Comparison of ENCODE assay signal across 13 cellular contexts in the genomic region with DNA sequence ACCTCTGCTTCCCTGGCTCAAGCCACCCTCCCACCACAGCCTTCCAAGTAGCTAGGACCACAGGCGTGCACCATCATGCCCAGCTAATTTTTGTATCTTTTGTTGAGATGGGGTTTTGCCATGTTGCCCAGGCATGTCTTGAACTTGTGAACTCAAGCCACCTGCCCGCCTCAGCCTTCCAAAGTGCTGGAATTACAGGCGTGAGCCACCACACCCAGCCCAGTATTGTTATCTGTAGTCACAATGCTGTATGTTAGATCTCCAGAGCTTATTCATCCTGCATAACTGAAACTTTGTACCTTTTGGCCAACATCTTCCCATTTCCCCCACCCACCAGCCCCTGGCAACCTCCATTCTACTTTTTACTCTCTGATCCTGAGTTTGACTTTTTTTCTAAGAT. TPM values are rescaled to one million over a fixed set of nuclear protein-coding genes. Genes with fewer than 3 reads are reported as not detected.
DNase-seq lines count a peak whose midpoint lies in the region; ATAC-seq and TF ChIP-seq lines count a peak whose summit lies in the region.
"Had no signal": no experiment of that assay in that cellular context is flagged by ENCODE, and none has a peak within 500 bp of the region (broad histone marks: within the 10 kb centered on the region; RNA-seq: fewer than 3 reads in every experiment).

No MANE protein-coding gene starts in this region.

- TF ChIP-seq POLR2A in esophagus squamous epithelium (IDR thresholded peaks at IDR 0.05) = no peak
- TF ChIP-seq POLR2A in sigmoid colon (IDR thresholded peaks at IDR 0.05) = no peak

- no peak for DNase-seq in activated T-cell treated with anti-CD3 and anti-CD28 coated beads, Interleukin-2, amount 50 U/mL, for 72 hours
- DNase-seq in activated T-cell treated with anti-CD3 and anti-CD28 coated beads for 4 hours = no peak
- DNase-seq in lower lobe of right lung = no peak
- no peak for DNase-seq in upper lobe of right lung
- DNase-seq in esophagus squamous epithelium (lab: John Stamatoyannopoulos, UW) = no peak
- no peak for DNase-seq in sigmoid colon
- DNase-seq in GM13976 (ENCODE audit: low spot score) = no peak
- DNase-seq: activated CD4-positive, alpha-beta T cell treated with anti-CD3 and anti-CD28 coated beads for 4 hours; DMS53; OCI-M1; T-helper 1 cell had no signal

- no peak for ATAC-seq in activated T-cell treated with anti-CD3 and anti-CD28 coated beads, Interleukin-2, amount 50 U/mL, for 72 hours (replicated peaks in 1 of 2)
- ATAC-seq in lower lobe of right lung (peak in 1 of 2 donors; percentile 26), upper lobe of right lung (peak; percentile 17)

- peak overlapping the region; percentile 39 for H3K27ac ChIP-seq in lower lobe of right lung
- no peak overlapping the region for H3K27ac ChIP-seq in upper lobe of right lung
- peak overlapping the region in 1 of 4 donors; percentile 32 for H3K27ac ChIP-seq in esophagus squamous epithelium
- no peak overlapping the region for H3K27ac ChIP-seq in sigmoid colon

- in situ Hi-C loops in GM13976 (cut with MboI; ENCODE audit: low sequenced_read_pairs, unreplicated experiment) = no loop called here

- WGBS in esophagus squamous epithelium, 2 donors = 56 to 64% methylated on average over 3 of the region's 3 CpGs
- WGBS in sigmoid colon, 2 donors = 48 to 82% methylated on average over 3 of the region's 3 CpGs

- no peak for TF ChIP-seq EP300 in sigmoid colon (IDR thresholded peaks at IDR 0.05)

- H3K9me3 ChIP-seq in lower lobe of right lung = no peaks in the 10 kb centered on the region
- H3K9me3 ChIP-seq in upper lobe of right lung = no peaks in the 10 kb centered on the region
- H3K9me3 ChIP-seq in esophagus squamous epithelium = no peaks in the 10 kb centered on the region
- H3K9me3 ChIP-seq in sigmoid colon = no peaks in the 10 kb centered on the region

- TF ChIP-seq CTCF in brain (conservative IDR thresholded peaks at IDR 0.05) = no peak
- TF ChIP-seq CTCF in lower lobe of right lung (IDR thresholded peaks at IDR 0.05) = no peak
- no peak for TF ChIP-seq CTCF in upper lobe of right lung (IDR thresholded peaks at IDR 0.05)
- TF ChIP-seq CTCF in esophagus squamous epithelium (IDR thresholded peaks at IDR 0.05) = no peak
- no peak for TF ChIP-seq CTCF in sigmoid colon (IDR thresholded peaks at IDR 0.05)
- no peak for TF ChIP-seq CTCF in GM13976 (IDR thresholded peaks at IDR 0.05; ENCODE audit: borderline replicate concordance, control extremely low read depth, extremely low read depth, insufficient read depth, missing control alignments)

- H3K27me3 ChIP-seq in lower lobe of right lung (ENCODE audit: low read depth) = no peaks in the 10 kb centered on the region
- no peaks in the 10 kb centered on the region for H3K27me3 ChIP-seq in upper lobe of right lung
- no peaks in the 10 kb centered on the region for H3K27me3 ChIP-seq in esophagus squamous epithelium
- no peaks in the 10 kb centered on the region for H3K27me3 ChIP-seq in sigmoid colon

- H3K4me1 ChIP-seq in lower lobe of right lung (peaks cover 44% of the 10 kb centered on the region), upper lobe of right lung (peaks cover 27% of the 10 kb centered on the region), esophagus squamous epithelium (peaks cover 6 to 37% (median 12%) of the 10 kb centered on the region in 3 donors), sigmoid colon (peaks cover 0 to 32% (median 16%) of the 10 kb centered on the region in 4 donors)

- peaks cover 3 to 8% of the 10 kb centered on the region in 2 donors for H3K36me3 Mint-ChIP-seq in activated T-cell treated with anti-CD3 and anti-CD28 coated beads, Interleukin-2, amount 50 U/mL, for 72 hours (ENCODE audit: insufficient read depth in 2 of 2)
- peaks cover 38% of the 10 kb centered on the region for H3K36me3 Mint-ChIP-seq in brain

- H3K4me3 Mint-ChIP-seq in activated T-cell treated with anti-CD3 and anti-CD28 coated beads, Interleukin-2, amount 50 U/mL, for 72 hours = no peak overlapping the region
- peak overlapping the region in 2 of 5 experiments; percentile 67 to 69 for H3K4me3 Mint-ChIP-seq in brain

- H3K4me1 Mint-ChIP-seq in activated T-cell treated with anti-CD3 and anti-CD28 coated beads, Interleukin-2, amount 50 U/mL, for 72 hours (ENCODE audit: low read depth) = peaks cover 44% of the 10 kb centered on the region
- peaks cover 14% of the 10 kb centered on the region for H3K4me1 Mint-ChIP-seq in brain

- H3K27me3 Mint-ChIP-seq in activated T-cell treated with anti-CD3 and anti-CD28 coated beads, Interleukin-2, amount 50 U/mL, for 72 hours (ENCODE audit: low read depth) = no peaks in the 10 kb centered on the region
- H3K27me3 Mint-ChIP-seq in brain = no peaks in the 10 kb centered on the region

- intact Hi-C loops in lower lobe of right lung (cut with DNase I) = no loop called here
- intact Hi-C loops in upper lobe of right lung (cut with DNase I) = no loop called here
- intact Hi-C loops in esophagus squamous epithelium (cut with DNase I) = no loop called here
- intact Hi-C loops in sigmoid colon (cut with DNase I) = no loop called here

- H3K4me3 ChIP-seq in lower lobe of right lung (no peak overlapping the region), upper lobe of right lung (no peak overlapping the region), esophagus squamous epithelium (no peak overlapping the region), sigmoid colon (no peak overlapping the region)
- H3K4me3 ChIP-seq: skin epidermis had no signal

- no peaks in the 10 kb centered on the region for H3K9me3 Mint-ChIP-seq in activated T-cell treated with anti-CD3 and anti-CD28 coated beads, Interleukin-2, amount 50 U/mL, for 72 hours
- no peaks in the 10 kb centered on the region for H3K9me3 Mint-ChIP-seq in brain

- peak overlapping the region; percentile 33 for H3K27ac Mint-ChIP-seq in activated T-cell treated with anti-CD3 and anti-CD28 coated beads, Interleukin-2, amount 50 U/mL, for 72 hours
- peak overlapping the region in 4 of 5 experiments; percentile 51 to 95 (median 72) for H3K27ac Mint-ChIP-seq in brain

- peaks cover 29% of the 10 kb centered on the region for H3K36me3 ChIP-seq in lower lobe of right lung
- H3K36me3 ChIP-seq in upper lobe of right lung = peaks cover 21% of the 10 kb centered on the region
- peaks cover 0 to 37% (median 0%) of the 10 kb centered on the region in 3 donors for H3K36me3 ChIP-seq in esophagus squamous epithelium
- peaks cover 8 to 30% (median 11%) of the 10 kb centered on the region in 4 donors for H3K36me3 ChIP-seq in sigmoid colon

RNA-seq across cellular contexts. Expression of a gene that starts 37.4 kb away (rescaled TPM):
- total RNA-seq in activated T-cell treated with anti-CD3 and anti-CD28 coated beads, Interleukin-2, amount 50 U/mL, for 72 hours = 10 to 100 TPM; 33.1 to 35.8 TPM
- polyA plus RNA-seq in brain (ENCODE audit: insufficient read depth, low read depth, low replicate concordance) = 2.5 TPM
- total RNA-seq in lower lobe of right lung = 50.2 TPM
- 47.4 TPM for total RNA-seq in upper lobe of right lung
- total RNA-seq in esophagus squamous epithelium = 10 to 100 TPM in 1 of 4 donors, 1 to 10 TPM in 3; 2.7 to 28.4 (median 7.9) TPM
- 10 to 100 TPM; 47.9 to 58.5 (median 56.6) TPM for total RNA-seq in sigmoid colon
- 1 to 10 TPM; 4.4 to 6.6 (median 6.6) TPM for polyA plus RNA-seq in sigmoid colon

RNA-seq across cellular contexts. Expression of a gene that starts 50.7 kb away (rescaled TPM):
- 10 to 100 TPM; 23.2 to 25.6 TPM for total RNA-seq in activated T-cell treated with anti-CD3 and anti-CD28 coated beads, Interleukin-2, amount 50 U/mL, for 72 hours
- 18.4 TPM for polyA plus RNA-seq in brain (ENCODE audit: insufficient read depth, low read depth, low replicate concordance)
- 8.4 TPM for total RNA-seq in lower lobe of right lung
- total RNA-seq in upper lobe of right lung = 9.1 TPM
- 10 to 100 TPM in 3 of 4 donors, 1 to 10 TPM in 1; 5.2 to 12.4 (median 11.2) TPM for total RNA-seq in esophagus squamous epithelium
- total RNA-seq in sigmoid colon = 10 to 100 TPM in 2 of 4 donors, 1 to 10 TPM in 2; 6.7 to 11.8 (median 10.5) TPM
- polyA plus RNA-seq in sigmoid colon = 10 to 100 TPM; 14.9 to 19.2 (median 18.7) TPM
